Comparison of ENCODE assay signal across 11 cellular contexts in the genomic region with DNA sequence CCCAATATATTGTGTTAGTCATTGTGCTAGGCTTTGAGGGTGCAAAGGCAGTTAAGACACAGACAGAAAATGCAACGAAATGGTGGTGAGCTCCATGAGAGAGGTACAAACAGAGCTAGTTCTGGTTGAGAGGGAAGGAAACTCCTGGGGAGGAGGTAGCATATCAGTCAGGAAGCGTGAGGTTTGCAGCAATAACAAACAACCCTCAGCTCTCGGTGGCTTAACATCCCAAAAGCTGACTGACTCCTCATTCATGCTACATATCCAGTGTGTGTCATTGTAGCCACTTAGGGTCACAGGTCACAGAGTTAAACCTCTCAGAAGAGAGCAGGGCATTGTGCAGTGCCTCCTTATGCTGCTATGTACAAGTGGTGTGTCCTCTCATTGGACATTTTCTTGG. TPM values are rescaled to one million over a fixed set of nuclear protein-coding genes. Genes with fewer than 3 reads are reported as not detected.
DNase-seq lines count a peak whose midpoint lies in the region; ATAC-seq and TF ChIP-seq lines count a peak whose summit lies in the region.
"Had no signal": no experiment of that assay in that cellular context is flagged by ENCODE, and none has a peak within 500 bp of the region (broad histone marks: within the 10 kb centered on the region; RNA-seq: fewer than 3 reads in every experiment).

No MANE protein-coding gene starts in this region.

- no peaks in the 10 kb centered on the region for H3K9me3 Mint-ChIP-seq in activated T-helper 17 cell treated with anti-CD3 and anti-CD28 coated beads, Interleukin-2, amount 50 U/mL, for 72 hours
- H3K9me3 Mint-ChIP-seq in nephron: no peaks in the 10 kb centered on the region
- no peaks in the 10 kb centered on the region for H3K9me3 Mint-ChIP-seq in type B pancreatic cell
- H3K9me3 Mint-ChIP-seq: CD8-positive, alpha-beta T cell had no signal

- no peaks in the 10 kb centered on the region for H3K36me3 Mint-ChIP-seq in activated T-helper 17 cell treated with anti-CD3 and anti-CD28 coated beads, Interleukin-2, amount 50 U/mL, for 72 hours (ENCODE audit: low read depth)
- H3K36me3 Mint-ChIP-seq in nephron (ENCODE audit: low read depth) (no peaks in the 10 kb centered on the region), type B pancreatic cell (peaks cover 4% of the 10 kb centered on the region)
- H3K36me3 Mint-ChIP-seq: CD8-positive, alpha-beta T cell had no signal

- peak overlapping the region; percentile 59 for H3K4me3 Mint-ChIP-seq in activated T-helper 17 cell treated with anti-CD3 and anti-CD28 coated beads, Interleukin-2, amount 50 U/mL, for 72 hours
- H3K4me3 Mint-ChIP-seq in nephron (peak overlapping the region in 2 of 3 experiments; percentile 67 to 75), type B pancreatic cell (peak overlapping the region; percentile 83)
- H3K4me3 Mint-ChIP-seq: CD8-positive, alpha-beta T cell had no signal

- TF ChIP-seq CTCF in nephron (IDR thresholded peaks at IDR 0.05; ENCODE audit: unreplicated experiment in 3 of 3) (no peak), type B pancreatic cell (conservative IDR thresholded peaks at IDR 0.05) (no peak)

- intact Hi-C loops in Right ventricle myocardium inferior (cut with DNase I): no loop called here

- ATAC-seq in activated T-helper 17 cell treated with anti-CD3 and anti-CD28 coated beads, Interleukin-2, amount 50 U/mL, for 72 hours (replicated peaks): no peak
- no peak for ATAC-seq in Right ventricle myocardium inferior
- ATAC-seq: CD8-positive, alpha-beta T cell had no signal

- no peak overlapping the region for H3K27ac Mint-ChIP-seq in activated T-helper 17 cell treated with anti-CD3 and anti-CD28 coated beads, Interleukin-2, amount 50 U/mL, for 72 hours
- no peak overlapping the region for H3K27ac Mint-ChIP-seq in nephron
- H3K27ac Mint-ChIP-seq in type B pancreatic cell: no peak overlapping the region
- H3K27ac Mint-ChIP-seq: CD8-positive, alpha-beta T cell had no signal

- DNase-seq in Daoy (ENCODE audit: low read depth) (peak; percentile 40), type B pancreatic cell (ENCODE audit: extremely low spot score, unreplicated experiment) (no peak), inferior parietal cortex (ENCODE audit: extremely low spot score) (no peak), dermis blood vessel endothelial cell (no peak), Right ventricle myocardium inferior (ENCODE audit: missing footprints) (no peak)
- DNase-seq: CD8-positive, alpha-beta T cell; COR-L47; DND-41; GF-D8 had no signal

- peaks cover 12% of the 10 kb centered on the region for H3K4me1 Mint-ChIP-seq in activated T-helper 17 cell treated with anti-CD3 and anti-CD28 coated beads, Interleukin-2, amount 50 U/mL, for 72 hours
- H3K4me1 Mint-ChIP-seq in nephron (peaks cover 19% of the 10 kb centered on the region), type B pancreatic cell (ENCODE audit: unreplicated experiment) (peaks cover 20% of the 10 kb centered on the region)

- H3K27me3 Mint-ChIP-seq in activated T-helper 17 cell treated with anti-CD3 and anti-CD28 coated beads, Interleukin-2, amount 50 U/mL, for 72 hours: peaks cover 41% of the 10 kb centered on the region
- H3K27me3 Mint-ChIP-seq in nephron (ENCODE audit: low read depth) (peaks cover 62% of the 10 kb centered on the region), type B pancreatic cell (peaks cover 49% of the 10 kb centered on the region)

RNA-seq across cellular contexts. Expression of gene ST14, which starts 1.7 kb away (rescaled TPM):
- total RNA-seq in Daoy (2014; rRNA removed; shearing (Covaris generic)): not detected in 2 replicates
- under 1 TPM in 1 of 2 donors, not detected in 1; 0.09 TPM for total RNA-seq in activated T-helper 17 cell treated with anti-CD3 and anti-CD28 coated beads, Interleukin-2, amount 50 U/mL, for 72 hours
- total RNA-seq in type B pancreatic cell (ENCODE audit: low replicate concordance): 71.7 and 170 TPM in 2 replicates
- total RNA-seq in dermis blood vessel endothelial cell: 0.14 and 0.34 TPM in 2 replicates
- total RNA-seq in Right ventricle myocardium inferior: 2.1 TPM

Comparison
In these comparisons a context has a peak if more than half of its experiments do, and no peak if none do; other contexts are left out.
1. RNA of gene ST14, which starts 1.7 kb away (total RNA-seq): 71.7 to 170 TPM in type B pancreatic cell; 2.1 TPM in Right ventricle myocardium inferior (single experiment), 0.14 to 0.34 TPM in dermis blood vessel endothelial cell, 0.09 TPM in activated T-helper 17 cell treated with anti-CD3 and anti-CD28 coated beads, Interleukin-2, amount 50 U/mL, for 72 hours and not detected in Daoy; every median in the first group is over 10 times any median in the second.
2. Peak in every context shown above with its lines, with median percentiles within 50 percentile points of each other: H3K4me3 Mint-ChIP-seq.